ENCODE assay signal across 1 cellular context in the genomic region with DNA sequence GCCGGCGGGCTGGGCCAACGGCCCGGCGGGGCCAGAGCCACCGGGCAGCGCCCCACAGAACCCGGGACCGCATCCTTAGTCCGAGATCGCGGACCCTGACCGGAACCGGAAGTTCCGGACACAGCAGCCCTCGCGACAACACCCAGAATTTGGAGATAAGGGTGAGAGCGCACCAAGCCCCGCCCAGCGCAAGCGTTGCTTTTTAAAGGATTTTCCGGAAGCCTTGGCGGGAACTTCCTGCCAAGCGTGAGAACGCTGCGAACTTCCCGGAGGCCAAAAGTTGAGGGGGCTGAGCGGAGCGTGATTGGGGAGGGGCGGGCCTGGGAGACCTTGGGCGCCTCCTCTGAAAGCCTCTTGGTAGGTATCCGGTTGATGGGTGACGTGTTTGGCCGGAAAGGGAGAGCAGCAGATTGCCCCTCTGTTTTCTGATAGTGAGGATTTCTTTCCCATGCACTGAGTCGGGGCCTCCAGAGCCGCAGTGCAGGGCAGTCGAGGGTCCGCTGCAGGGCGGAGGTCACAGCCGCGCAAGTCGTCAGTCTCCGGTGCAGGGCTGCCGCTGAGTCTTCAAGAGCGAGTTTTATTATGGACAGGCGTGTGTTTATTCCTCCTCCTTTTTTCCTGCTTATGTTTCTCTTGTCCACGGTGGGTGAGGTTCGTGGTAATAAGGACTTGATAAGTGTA.
TF ChIP-seq lines count a peak whose summit lies in the region.

A gene with protein sequence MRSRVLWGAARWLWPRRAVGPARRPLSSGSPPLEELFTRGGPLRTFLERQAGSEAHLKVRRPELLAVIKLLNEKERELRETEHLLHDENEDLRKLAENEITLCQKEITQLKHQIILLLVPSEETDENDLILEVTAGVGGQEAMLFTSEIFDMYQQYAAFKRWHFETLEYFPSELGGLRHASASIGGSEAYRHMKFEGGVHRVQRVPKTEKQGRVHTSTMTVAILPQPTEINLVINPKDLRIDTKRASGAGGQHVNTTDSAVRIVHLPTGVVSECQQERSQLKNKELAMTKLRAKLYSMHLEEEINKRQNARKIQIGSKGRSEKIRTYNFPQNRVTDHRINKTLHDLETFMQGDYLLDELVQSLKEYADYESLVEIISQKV (minus strand): TSS at position 97 of the 681 bp plus-strand sequence. CDS start 24 bp downstream, at position 73.

TF ChIP-seq in liver, 16 proteins besides CTCF, POLR2A, EP300 and RAD21 (continued from another document):
- peak; percentile 89 to 95 for TF ChIP-seq GABPA (IDR thresholded peaks at IDR 0.05 in 1 of 2, conservative IDR thresholded peaks at IDR 0.05 in 1 of 2)
- peak; percentile 64 to 78 for TF ChIP-seq EGR1 (IDR thresholded peaks at IDR 0.05; ENCODE audit: low read depth in 2 of 2)
- peak; percentile 84 for TF ChIP-seq NR2F2 (IDR thresholded peaks at IDR 0.05)
- TF ChIP-seq YY1 (IDR thresholded peaks at IDR 0.05) = peak; percentile 63
- TF ChIP-seq, protein P1, sequence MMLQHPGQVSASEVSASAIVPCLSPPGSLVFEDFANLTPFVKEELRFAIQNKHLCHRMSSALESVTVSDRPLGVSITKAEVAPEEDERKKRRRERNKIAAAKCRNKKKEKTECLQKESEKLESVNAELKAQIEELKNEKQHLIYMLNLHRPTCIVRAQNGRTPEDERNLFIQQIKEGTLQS (IDR thresholded peaks at IDR 0.05) = no peak
- peak; percentile 75 to 76 for TF ChIP-seq RXRA (IDR thresholded peaks at IDR 0.05)
- TF ChIP-seq TAF1 (conservative IDR thresholded peaks at IDR 0.05) = peak; percentile 24
- peak in 1 of 2 donors; percentile 38 for TF ChIP-seq JUND (IDR thresholded peaks at IDR 0.05)
- TF ChIP-seq SP1 (IDR thresholded peaks at IDR 0.05) = peak; percentile 73
